11 cellular contexts compared by ENCODE assay signal in the genomic region with DNA sequence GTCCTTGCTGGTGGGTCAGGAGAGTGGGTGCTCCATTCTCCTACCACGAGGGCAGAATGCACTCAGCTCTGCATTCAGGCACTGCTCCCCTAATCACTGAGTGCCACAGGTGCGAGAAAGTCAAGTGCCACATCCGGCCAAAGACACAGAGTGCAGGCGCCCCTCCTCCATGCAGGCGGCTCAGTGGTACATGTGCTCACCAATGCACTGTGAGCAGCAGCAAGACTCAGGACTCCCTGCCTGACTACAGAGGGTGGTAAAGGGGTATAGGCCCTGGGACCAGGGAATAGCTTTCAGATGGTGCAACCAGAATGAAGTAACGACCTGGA. TPM values are rescaled to one million over a fixed set of nuclear protein-coding genes. Genes with fewer than 3 reads are reported as not detected.
A peak's percentile ranks its signal among the peaks of the same experiment; 100 is the strongest.
DNase-seq lines count a peak whose midpoint lies in the region; ATAC-seq and TF ChIP-seq lines count a peak whose summit lies in the region.
"Had no signal": no experiment of that assay in that cellular context is flagged by ENCODE, and none has a peak within 500 bp of the region (broad histone marks: within the 10 kb centered on the region; RNA-seq: fewer than 3 reads in every experiment).

No MANE protein-coding gene starts in this region.

- DNase-seq in DND-41 (peak; percentile 95), foreskin keratinocyte (no peak), DMS 273 (lab: John Stamatoyannopoulos, UW; ENCODE audit: unreplicated experiment) (no peak), SW480 (ENCODE audit: low spot score) (no peak)
- peak; percentile 75 for DNase-seq in activated CD4-positive, alpha-beta T cell treated with anti-CD3 and anti-CD28 coated beads, Interleukin-2, amount 10 ng/mL, durations not matched to agents 7 days and 5 days
- DNase-seq in stimulated activated CD4-positive, alpha-beta T cell treated with anti-CD3 and anti-CD28 coated beads, TNF-alpha, amount 100 ng/mL, for 4 hours (ENCODE audit: low read depth in 3 of 3) = peak in 2 of 3 experiments; percentile 5 to 6
- DNase-seq: AML-193, lower lobe of right lung had no signal

- CTCF ChIA-PET in activated CD4-positive, alpha-beta T cell treated with anti-CD3 and anti-CD28 coated beads, Interleukin-2, amount 10 ng/mL, durations not matched to agents 7 days and 5 days (lab: Charles Lee) = interaction anchor here (0.8 to 1.0 kb wide), 2 partner anchors 10 to 13 kb away, joined by 3 to 4 read pairs; no protein-coding TSS in a partner anchor

- no peaks in the 10 kb centered on the region for H4K20me1 ChIP-seq in DND-41 (ENCODE audit: insufficient read depth, low read length)

- H3K27me3 ChIP-seq in DND-41 (ENCODE audit: insufficient read depth, low read length, poor library complexity) (no peaks in the 10 kb centered on the region), foreskin keratinocyte (no peaks in the 10 kb centered on the region)
- H3K27me3 ChIP-seq: breast epithelium had no signal

- H3K4me2 ChIP-seq in DND-41 (ENCODE audit: insufficient read depth, low read length) = peak overlapping the region; percentile 54

- no peaks in the 10 kb centered on the region for H3K79me2 ChIP-seq in DND-41 (ENCODE audit: insufficient read depth, low read length)

- H3K9me3 ChIP-seq in DND-41 (ENCODE audit: insufficient read depth, low read length, severe bottlenecking) = no peaks in the 10 kb centered on the region
- H3K9me3 ChIP-seq: breast epithelium, lower lobe of right lung had no signal

- TF ChIP-seq CTCF in DND-41 (IDR thresholded peaks at IDR 0.05; ENCODE audit: borderline replicate concordance, extremely low read depth, low read length, poor library complexity, severe bottlenecking) (peak; percentile 50), foreskin keratinocyte (conservative IDR thresholded peaks at IDR 0.05) (no peak)

- POLR2A ChIA-PET in activated CD4-positive, alpha-beta T cell treated with anti-CD3 and anti-CD28 coated beads, Interleukin-2, amount 10 ng/mL, durations not matched to agents 7 days and 5 days (lab: Charles Lee) = no interaction called here

- H3K36me3 Mint-ChIP-seq in activated CD4-positive, alpha-beta T cell treated with anti-CD3 and anti-CD28 coated beads, Interleukin-2, amount 10 ng/mL, durations not matched to agents 7 days and 5 days (ENCODE audit: low read depth) = no peaks in the 10 kb centered on the region
- H3K36me3 Mint-ChIP-seq in activated naive CD8-positive, alpha-beta T cell = peaks cover 2% of the 10 kb centered on the region

- no peaks in the 10 kb centered on the region for H3K9me3 Mint-ChIP-seq in activated CD4-positive, alpha-beta T cell treated with anti-CD3 and anti-CD28 coated beads, Interleukin-2, amount 10 ng/mL, durations not matched to agents 7 days and 5 days
- no peaks in the 10 kb centered on the region for H3K9me3 Mint-ChIP-seq in activated naive CD8-positive, alpha-beta T cell (ENCODE audit: low read depth)

- no peaks in the 10 kb centered on the region for H3K27me3 Mint-ChIP-seq in activated CD4-positive, alpha-beta T cell treated with anti-CD3 and anti-CD28 coated beads, Interleukin-2, amount 10 ng/mL, durations not matched to agents 7 days and 5 days
- no peaks in the 10 kb centered on the region for H3K27me3 Mint-ChIP-seq in activated naive CD8-positive, alpha-beta T cell

- no peaks in the 10 kb centered on the region for H3K36me3 ChIP-seq in DND-41 (ENCODE audit: insufficient read depth, low read length)
- H3K36me3 ChIP-seq: breast epithelium had no signal

- peak overlapping the region; percentile 79 for H2AFZ ChIP-seq in DND-41 (ENCODE audit: low read depth, low read length)

- H3K27ac Mint-ChIP-seq in activated CD4-positive, alpha-beta T cell treated with anti-CD3 and anti-CD28 coated beads, Interleukin-2, amount 10 ng/mL, durations not matched to agents 7 days and 5 days = peak overlapping the region; percentile 86
- H3K27ac Mint-ChIP-seq in activated naive CD8-positive, alpha-beta T cell = peak overlapping the region; percentile 80

- ATAC-seq in DND-41 (ENCODE audit: insufficient read depth, low read depth) (peak; percentile 99), foreskin keratinocyte (no peak), HG03095 (IDR thresholded peaks at IDR 0.05; ENCODE audit: unreplicated experiment) (no peak)

- H3K4me1 Mint-ChIP-seq in activated CD4-positive, alpha-beta T cell treated with anti-CD3 and anti-CD28 coated beads, Interleukin-2, amount 10 ng/mL, durations not matched to agents 7 days and 5 days = peaks cover 19% of the 10 kb centered on the region
- H3K4me1 Mint-ChIP-seq in activated naive CD8-positive, alpha-beta T cell (ENCODE audit: low read depth) = peaks cover 13% of the 10 kb centered on the region

- H3K4me3 ChIP-seq in DND-41 (ENCODE audit: low read depth in 1 of 2, low read length in 2 of 2) = peak overlapping the region in 1 of 2 experiments; percentile 21; a peak in 1 of 4 replicates
- H3K4me3 ChIP-seq: breast epithelium, lower lobe of right lung had no signal

- H3K4me3 Mint-ChIP-seq in activated CD4-positive, alpha-beta T cell treated with anti-CD3 and anti-CD28 coated beads, Interleukin-2, amount 10 ng/mL, durations not matched to agents 7 days and 5 days = no peak overlapping the region
- H3K4me3 Mint-ChIP-seq in activated naive CD8-positive, alpha-beta T cell = peak overlapping the region; percentile 38

- H3K4me1 ChIP-seq in DND-41 (ENCODE audit: insufficient read depth, low read length) = peaks cover 27% of the 10 kb centered on the region
- H3K4me1 ChIP-seq in foreskin keratinocyte = no peaks in the 10 kb centered on the region
- H3K4me1 ChIP-seq: breast epithelium, lower lobe of right lung had no signal

- peak overlapping the region; percentile 47 for H3K9ac ChIP-seq in DND-41 (ENCODE audit: low read depth, low read length)

- H3K27ac ChIP-seq in DND-41 (ENCODE audit: low read length) (peak overlapping the region; percentile 95), foreskin keratinocyte (no peak overlapping the region)
- H3K27ac ChIP-seq: breast epithelium, lower lobe of right lung had no signal

RNA-seq across cellular contexts. Expression of gene ZFYVE21, which starts 32.9 kb away (rescaled TPM):
- 10 to 100 TPM; 16.9 to 17.2 TPM for total RNA-seq in activated CD4-positive, alpha-beta T cell treated with anti-CD3 and anti-CD28 coated beads, Interleukin-2, amount 10 ng/mL, durations not matched to agents 7 days and 5 days
- 61.4 and 68.0 TPM in 2 replicates for total RNA-seq in foreskin keratinocyte
- 74.5 and 79.5 TPM in 2 replicates for polyA plus RNA-seq in foreskin keratinocyte

RNA-seq across cellular contexts. Expression of gene XRCC3, which starts 33.3 kb away (rescaled TPM):
- 10 to 100 TPM; 36.4 to 37.4 TPM for total RNA-seq in activated CD4-positive, alpha-beta T cell treated with anti-CD3 and anti-CD28 coated beads, Interleukin-2, amount 10 ng/mL, durations not matched to agents 7 days and 5 days
- 33.9 and 41.5 TPM in 2 replicates for total RNA-seq in foreskin keratinocyte
- 28.0 and 38.8 TPM in 2 replicates for polyA plus RNA-seq in foreskin keratinocyte

Comparison
In these comparisons a context has a peak if more than half of its experiments do, and no peak if none do; other contexts are left out.
1. DNase-seq: peak in DND-41 (single experiment), activated CD4-positive, alpha-beta T cell treated with anti-CD3 and anti-CD28 coated beads, Interleukin-2, amount 10 ng/mL, durations not matched to agents 7 days and 5 days (single experiment) and stimulated activated CD4-positive, alpha-beta T cell treated with anti-CD3 and anti-CD28 coated beads, TNF-alpha, amount 100 ng/mL, for 4 hours (2 of 3); none in foreskin keratinocyte (0 of 2), DMS 273 (single experiment) and SW480 (single experiment).